27 cellular contexts compared by ENCODE assay signal in the genomic region with DNA sequence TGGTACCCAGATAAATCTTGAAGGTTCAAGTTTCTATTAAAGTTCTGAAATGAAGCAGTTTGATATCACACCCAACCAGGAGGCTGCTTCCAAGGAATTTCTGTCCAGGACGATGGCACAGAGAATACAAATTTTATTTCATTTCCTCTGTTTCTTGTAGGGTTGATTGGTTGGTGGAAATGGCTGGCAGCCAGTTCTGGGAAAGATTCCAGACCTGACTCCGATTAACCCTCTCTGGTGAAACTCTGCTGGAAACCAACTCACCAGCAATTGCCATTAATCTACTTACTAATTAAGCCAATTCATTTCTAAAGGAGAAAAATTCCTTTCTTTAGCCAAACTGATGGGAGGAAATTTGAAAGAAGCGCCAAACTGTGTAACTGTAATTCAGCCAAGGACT. TPM values are rescaled to one million over a fixed set of nuclear protein-coding genes. Genes with fewer than 3 reads are reported as not detected.
"Had no signal": no experiment of that assay in that cellular context is flagged by ENCODE, and none has a peak within 500 bp of the region (broad histone marks: within the 10 kb centered on the region; RNA-seq: fewer than 3 reads in every experiment).

No MANE protein-coding gene starts in this region.

- H3K36me3 ChIP-seq: ascending aorta, breast epithelium, SJCRH30 had no signal

- H3K4me3 ChIP-seq: ascending aorta, breast epithelium, SJCRH30 had no signal

- H3K27ac ChIP-seq: ascending aorta, breast epithelium, SJCRH30 had no signal

- DNase-seq: activated CD4-positive, alpha-beta T cell treated with anti-CD3 and anti-CD28 coated beads for 36 hours; activated CD4-positive, alpha-beta T cell treated with anti-CD3 and anti-CD28 coated beads, Interleukin-2, amount 10 ng/mL, durations not matched to agents 7 days and 5 days; activated CD4-positive, alpha-beta T cell treated with anti-CD3 and anti-CD28 coated beads, Interleukin-2, amount 50 U/mL, for 48 hours; activated CD8-positive, alpha-beta T cell treated with anti-CD3 and anti-CD28 coated beads, Interleukin-2, amount 10 ng/mL, durations not matched to agents 7 days and 5 days; activated naive CD4-positive, alpha-beta T cell treated with anti-CD3 and anti-CD28 coated beads, Interleukin-2, amount 10 ng/mL, durations not matched to agents 7 days and 5 days; activated naive CD8-positive, alpha-beta T cell treated with anti-CD3 and anti-CD28 coated beads, Interleukin-2, amount 50 U/mL, for 24 hours; activated T-cell treated with anti-CD3 and anti-CD28 coated beads, Interleukin-2, amount 50 U/mL, for 24 hours; Kasumi-1; KG1; MM.1S; MV-4-11; NCI-H1436 treated with DMSO at 0.1 percent for 48 hours; NCI-H1694 treated with DMSO at 0.1 percent for 48 hours; NCI-H2029; NCI-H345; NCI-H510A; NCI-H526 treated with DMSO at 0.1 percent for 48 hours; NCI-H774; SHP77; SJCRH30; SK-N-SH had no signal

- H3K4me1 ChIP-seq: ascending aorta, breast epithelium, SJCRH30 had no signal

- H3K9me3 ChIP-seq: ascending aorta, breast epithelium, SJCRH30, SK-N-SH had no signal

- H3K27me3 ChIP-seq: ascending aorta, SJCRH30 had no signal

- H3K9ac ChIP-seq: SK-N-SH had no signal

RNA-seq across cellular contexts. Expression of gene PTF1A, which starts 10.6 kb away (rescaled TPM):
- total RNA-seq: activated CD4-positive, alpha-beta T cell treated with anti-CD3 and anti-CD28 coated beads for 36 hours; activated CD4-positive, alpha-beta T cell treated with anti-CD3 and anti-CD28 coated beads, Interleukin-2, amount 10 ng/mL, durations not matched to agents 7 days and 5 days; activated CD8-positive, alpha-beta T cell treated with anti-CD3 and anti-CD28 coated beads, Interleukin-2, amount 10 ng/mL, durations not matched to agents 7 days and 5 days; activated T-helper 2 cell treated with anti-CD3 and anti-CD28 coated beads, Interferon-gamma antibody, Interleukin-2, Interleukin-4, amounts not matched to agents 10 μg/mL and 5 μg/mL and 100 μg/mL, durations not matched to agents 14 hours and 24 hours and 36 hours; ascending aorta; breast epithelium; cardiac septum; RPMI7951; SJCRH30; WTC11 had no signal
